In genomic region chr1:179743679-179744400, GRCh38 we compare ENCODE assay signal across 1 cellular context.
TF ChIP-seq lines count a peak whose summit lies in the region.

No MANE protein-coding gene starts in this region.

TF ChIP-seq in SK-N-SH, 30 proteins besides CTCF, POLR2A, EP300 and RAD21 (continued from another document):
- TF ChIP-seq NFIC (IDR thresholded peaks at IDR 0.05; ENCODE audit: borderline replicate concordance) (no peak), SIN3A (IDR thresholded peaks at IDR 0.05; ENCODE audit: borderline replicate concordance, low read depth, low read length) (no peak), YY1 (IDR thresholded peaks at IDR 0.05; ENCODE audit: low read depth) (no peak), TCF12 (IDR thresholded peaks at IDR 0.05) (no peak), FOXM1 (IDR thresholded peaks at IDR 0.05; ENCODE audit: low read depth) (no peak), EZH2phosphoT487 (IDR thresholded peaks at IDR 0.05; ENCODE audit: borderline replicate concordance, low read depth) (no peak), FOSL2 (IDR thresholded peaks at IDR 0.05; ENCODE audit: borderline replicate concordance, low read depth) (no peak), ELF1 (IDR thresholded peaks at IDR 0.05) (no peak), TEAD4 (IDR thresholded peaks at IDR 0.05; ENCODE audit: borderline replicate concordance, insufficient read depth) (no peak), FOXJ3 (CRISPR knock-in tag; IDR thresholded peaks at IDR 0.05) (no peak), GATA2 (CRISPR knock-in tag; IDR thresholded peaks at IDR 0.05) (no peak)
